Comparison of ENCODE assay signal across 8 cellular contexts in the genomic region with DNA sequence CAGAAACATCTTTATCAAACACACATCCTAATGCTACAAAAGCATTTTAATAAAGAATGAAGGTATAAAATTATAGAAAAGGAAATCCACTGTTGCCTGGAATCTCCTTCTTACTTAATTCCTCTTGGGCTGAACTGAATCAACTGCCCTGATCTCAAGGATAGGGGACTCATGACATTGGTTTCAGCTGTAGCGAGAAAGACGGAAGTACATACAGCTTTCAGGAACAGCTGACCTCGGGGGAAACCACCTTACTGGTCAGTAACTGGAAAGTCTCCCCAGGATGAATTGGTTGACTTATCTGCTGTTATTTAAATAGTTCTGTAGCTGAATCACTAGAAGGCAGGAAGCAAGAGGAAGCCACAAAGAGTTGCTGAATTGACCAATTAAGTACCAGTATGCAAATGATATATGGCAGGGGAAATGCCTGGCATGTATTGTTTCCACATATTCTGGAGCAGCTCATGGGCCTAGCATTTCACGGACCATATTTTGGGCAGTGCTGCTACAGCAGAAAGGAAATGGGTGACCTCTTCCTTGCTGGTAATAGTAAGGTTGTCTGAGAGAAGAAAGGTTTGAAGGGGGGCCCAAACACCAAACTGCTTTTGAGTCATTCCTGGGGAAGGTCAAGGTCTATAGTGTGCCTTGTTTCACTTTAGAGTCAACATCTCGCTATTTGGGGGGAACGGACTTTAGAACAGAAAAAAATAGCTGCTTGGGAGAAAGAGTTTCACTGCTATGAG. TPM values are rescaled to one million over a fixed set of nuclear protein-coding genes. Genes with fewer than 3 reads are reported as not detected.
A peak's percentile ranks its signal among the peaks of the same experiment; 100 is the strongest.
DNase-seq lines count a peak whose midpoint lies in the region; ATAC-seq, FAIRE-seq and TF ChIP-seq lines count a peak whose summit lies in the region.

No MANE protein-coding gene starts in this region.

- H3K4me3 ChIP-seq in mucosa of descending colon, result no peak overlapping the region

- intact Hi-C loops in mucosa of descending colon (cut with DNase I, micrococcal nuclease), result no loop called here

- H3K36me3 ChIP-seq in mucosa of descending colon (ENCODE audit: low read depth), result no peaks in the 10 kb centered on the region

- H3K9me3 ChIP-seq in mucosa of descending colon, result no peaks in the 10 kb centered on the region

- no peak for TF ChIP-seq CTCF in mucosa of descending colon (IDR thresholded peaks at IDR 0.05)

- DNase-seq in CD1c-positive myeloid dendritic cell (ENCODE audit: extremely low spot score) (peak; percentile 95), SIG-M5 (lab: John Stamatoyannopoulos, UW) (peak; percentile 59), mucosa of descending colon (peak in 1 of 3 donors; percentile 36), DMS79 (lab: John Stamatoyannopoulos, UW) (no peak), frontal cortex (ENCODE audit: low spot score in 2 of 2) (no peak)
- DNase-seq in central memory CD4-positive, alpha-beta T cell, result peak; percentile 50

- H3K4me1 ChIP-seq in mucosa of descending colon (ENCODE audit: low read depth), result no peaks in the 10 kb centered on the region

- ATAC-seq in GM19025 (IDR thresholded peaks at IDR 0.05; ENCODE audit: low read depth, unreplicated experiment) (peak; percentile 93), HG03097 (IDR thresholded peaks at IDR 0.05; ENCODE audit: low FRiP score, unreplicated experiment) (peak; percentile 96), mucosa of descending colon (peak; percentile 90)

- no peak for FAIRE-seq in frontal cortex (lab: Jason Lieb, UNC)

RNA-seq across cellular contexts. Expression of a gene that starts 43.7 kb away (rescaled TPM):
- 10 to 100 TPM; 28.4 to 80.5 (median 68.6) TPM for total RNA-seq in mucosa of descending colon
- total RNA-seq in frontal cortex, result 5.7 TPM

Comparison
In these comparisons a context has a peak if more than half of its experiments do, and no peak if none do; other contexts are left out.
1. DNase-seq: peak in CD1c-positive myeloid dendritic cell (single experiment), SIG-M5 (single experiment) and central memory CD4-positive, alpha-beta T cell (single experiment); none in DMS79 (single experiment) and frontal cortex (0 of 2).
2. Peak in every context shown above with its lines, with median percentiles within 50 percentile points of each other: ATAC-seq.